In genomic region chr4:7199771-7200441, GRCh38 we compare ENCODE assay signal across 19 cellular contexts. TPM values are rescaled to one million over a fixed set of nuclear protein-coding genes. Genes with fewer than 3 reads are reported as not detected.
DNase-seq lines count a peak whose midpoint lies in the region; ATAC-seq lines count a peak whose summit lies in the region.
"Had no signal": no experiment of that assay in that cellular context is flagged by ENCODE, and none has a peak within 500 bp of the region (broad histone marks: within the 10 kb centered on the region; RNA-seq: fewer than 3 reads in every experiment).

No MANE protein-coding gene starts in this region.

- CTCF ChIA-PET in activated CD4-positive, alpha-beta memory T cell treated with anti-CD3 and anti-CD28 coated beads for 36 hours (lab: Charles Lee) = no interaction called here

- no peaks in the 10 kb centered on the region for H3K36me3 Mint-ChIP-seq in activated CD4-positive, alpha-beta memory T cell treated with anti-CD3 and anti-CD28 coated beads for 36 hours

- peak; percentile 36 for DNase-seq in activated effector memory CD4-positive, alpha-beta T cell treated with anti-CD3 and anti-CD28 coated beads, Interleukin-2, amount 50 U/mL, for 16 hours
- no peak for DNase-seq in activated effector memory CD4-positive, alpha-beta T cell treated with Interleukin-2 at 50 U/mL for 16 hours
- DNase-seq in islet precursor cell (peak; percentile 51), ureter (ENCODE audit: low spot score) (peak; percentile 39)
- DNase-seq in activated T-cell treated with anti-CD3 and anti-CD28 coated beads, Interleukin-2, amount 50 U/mL, for 48 hours = no peak
- DNase-seq in activated CD4-positive, alpha-beta memory T cell treated with anti-CD3 and anti-CD28 coated beads for 36 hours = no peak
- DNase-seq: C1 segment of cervical spinal cord, GF-D8, HFFc6, Kasumi-1, MM.1S, NCI-H1105 treated with DMSO at 0.1 percent for 48 hours, NCI-H187, NCI-H226, NCI-H524 treated with DMSO at 0.1 percent for 48 hours had no signal

- ATAC-seq in HG02840 (IDR thresholded peaks at IDR 0.05; ENCODE audit: low FRiP score, unreplicated experiment) = no peak
- ATAC-seq: Panc1 had no signal

- POLR2A ChIA-PET in activated CD4-positive, alpha-beta memory T cell treated with anti-CD3 and anti-CD28 coated beads for 36 hours (lab: Charles Lee) = no interaction called here

- H3K9ac ChIP-seq in rectal smooth muscle tissue (ENCODE audit: low read length) = no peak overlapping the region

- no peaks in the 10 kb centered on the region for H3K36me3 ChIP-seq in rectal smooth muscle tissue (ENCODE audit: control insufficient read depth, insufficient read depth, low read length)

- H3K27me3 ChIP-seq in rectal smooth muscle tissue (ENCODE audit: control insufficient read depth, insufficient read depth, low read length) = no peaks in the 10 kb centered on the region

- no peak overlapping the region for H3K27ac Mint-ChIP-seq in activated CD4-positive, alpha-beta memory T cell treated with anti-CD3 and anti-CD28 coated beads for 36 hours
- H3K27ac Mint-ChIP-seq: HFFc6, IgD-negative memory B cell had no signal

- peaks cover 37% of the 10 kb centered on the region for H3K27me3 Mint-ChIP-seq in activated CD4-positive, alpha-beta memory T cell treated with anti-CD3 and anti-CD28 coated beads for 36 hours

- H3K4me3 Mint-ChIP-seq in activated CD4-positive, alpha-beta memory T cell treated with anti-CD3 and anti-CD28 coated beads for 36 hours = no peak overlapping the region
- H3K4me3 Mint-ChIP-seq: HFFc6, IgD-negative memory B cell had no signal

- H3K4me1 ChIP-seq in rectal smooth muscle tissue (ENCODE audit: control insufficient read depth, insufficient read depth, low read length) = peaks cover 5% of the 10 kb centered on the region

- H3K27ac ChIP-seq in rectal smooth muscle tissue (ENCODE audit: low read depth, low read length) = peak overlapping the region; percentile 10

- intact Hi-C loops in activated CD4-positive, alpha-beta memory T cell treated with anti-CD3 and anti-CD28 coated beads for 36 hours (cut with micrococcal nuclease) = loop anchor here (10.0 kb wide), 1 partner anchor 785 kb away; no protein-coding TSS in a partner anchor

- H3K4me3 ChIP-seq in rectal smooth muscle tissue (ENCODE audit: low read length) = no peak overlapping the region

- no peaks in the 10 kb centered on the region for H3K4me1 Mint-ChIP-seq in activated CD4-positive, alpha-beta memory T cell treated with anti-CD3 and anti-CD28 coated beads for 36 hours (ENCODE audit: low read depth)

- no peaks in the 10 kb centered on the region for H3K9me3 Mint-ChIP-seq in activated CD4-positive, alpha-beta memory T cell treated with anti-CD3 and anti-CD28 coated beads for 36 hours
- H3K9me3 Mint-ChIP-seq: HFFc6 had no signal

RNA-seq across cellular contexts. Expression of gene SORCS2, which starts 7.6 kb away (rescaled TPM):
- total RNA-seq in ureter = 2.8 TPM
- under 1 TPM; 0.07 TPM for total RNA-seq in activated CD4-positive, alpha-beta memory T cell treated with anti-CD3 and anti-CD28 coated beads for 36 hours

Comparison
In these comparisons a context has a peak if more than half of its experiments do, and no peak if none do; other contexts are left out.
1. DNase-seq: peak in activated effector memory CD4-positive, alpha-beta T cell treated with anti-CD3 and anti-CD28 coated beads, Interleukin-2, amount 50 U/mL, for 16 hours (single experiment), islet precursor cell (single experiment) and ureter (single experiment); none in activated effector memory CD4-positive, alpha-beta T cell treated with Interleukin-2 at 50 U/mL for 16 hours (single experiment), activated T-cell treated with anti-CD3 and anti-CD28 coated beads, Interleukin-2, amount 50 U/mL, for 48 hours (0 of 2) and activated CD4-positive, alpha-beta memory T cell treated with anti-CD3 and anti-CD28 coated beads for 36 hours (single experiment).